Comparison of ENCODE assay signal across 24 cellular contexts in genomic region chr10:29608062-29608461, GRCh38. TPM values are rescaled to one million over a fixed set of nuclear protein-coding genes. Genes with fewer than 3 reads are reported as not detected.
DNase-seq lines count a peak whose midpoint lies in the region; ATAC-seq and TF ChIP-seq lines count a peak whose summit lies in the region.
"Had no signal": no experiment of that assay in that cellular context is flagged by ENCODE, and none has a peak within 500 bp of the region (broad histone marks: within the 10 kb centered on the region; RNA-seq: fewer than 3 reads in every experiment).

No MANE protein-coding gene starts in this region.

- peaks cover 11 to 27% of the 10 kb centered on the region in 2 experiments for H3K4me1 ChIP-seq in neutrophil (ENCODE audit: control insufficient read depth in 1 of 2, insufficient read depth in 1 of 2, low read depth in 1 of 2, low read length in 1 of 2)

- no peaks in the 10 kb centered on the region for H3K27me3 ChIP-seq in neutrophil
- H3K27me3 ChIP-seq: body of pancreas had no signal

- intact Hi-C loops in cardiac septum (cut with DNase I) = no loop called here
- intact Hi-C loops in activated T-helper 1 cell treated with anti-CD3 and anti-CD28 coated beads, Interleukin-12 subunit alpha, Interleukin-12 subunit beta, Interleukin-2, Interleukin-4 antibody, amounts not matched to agents 30 ng/mL and 10 ng/mL and 1 ng/mL, durations not matched to agents 14 hours and 24 hours and 36 hours (cut with micrococcal nuclease) = no loop called here

- H3K36me3 Mint-ChIP-seq in activated T-helper 1 cell treated with anti-CD3 and anti-CD28 coated beads, Interleukin-12 subunit alpha, Interleukin-12 subunit beta, Interleukin-2, Interleukin-4 antibody, amounts not matched to agents 30 ng/mL and 10 ng/mL and 1 ng/mL, durations not matched to agents 14 hours and 24 hours and 36 hours (ENCODE audit: low read depth) = no peaks in the 10 kb centered on the region

- ATAC-seq in HG02642 (IDR thresholded peaks at IDR 0.05; ENCODE audit: poor library complexity, unreplicated experiment) = no peak
- ATAC-seq: activated T-helper 17 cell treated with anti-CD3 and anti-CD28 coated beads, Interleukin-2, amount 50 U/mL, for 72 hours; body of pancreas; naive thymus-derived CD8-positive, alpha-beta T cell had no signal

- no peaks in the 10 kb centered on the region for H3K4me1 Mint-ChIP-seq in activated T-helper 1 cell treated with anti-CD3 and anti-CD28 coated beads, Interleukin-12 subunit alpha, Interleukin-12 subunit beta, Interleukin-2, Interleukin-4 antibody, amounts not matched to agents 30 ng/mL and 10 ng/mL and 1 ng/mL, durations not matched to agents 14 hours and 24 hours and 36 hours (ENCODE audit: low read depth)
- H3K4me1 Mint-ChIP-seq: activated CD4-positive, alpha-beta T cell treated with anti-CD3 and anti-CD28 coated beads, Interleukin-2, amount 10 ng/mL, durations not matched to agents 24 days and 14 days had no signal

- no peaks in the 10 kb centered on the region for H3K9me3 ChIP-seq in neutrophil
- H3K9me3 ChIP-seq: body of pancreas had no signal

- H3K27me3 Mint-ChIP-seq in activated T-helper 1 cell treated with anti-CD3 and anti-CD28 coated beads, Interleukin-12 subunit alpha, Interleukin-12 subunit beta, Interleukin-2, Interleukin-4 antibody, amounts not matched to agents 30 ng/mL and 10 ng/mL and 1 ng/mL, durations not matched to agents 14 hours and 24 hours and 36 hours (ENCODE audit: insufficient read depth) = no peaks in the 10 kb centered on the region
- H3K27me3 Mint-ChIP-seq: activated CD4-positive, alpha-beta T cell treated with anti-CD3 and anti-CD28 coated beads, Interleukin-2, amount 10 ng/mL, durations not matched to agents 24 days and 14 days; activated naive CD8-positive, alpha-beta T cell treated with anti-CD3 and anti-CD28 coated beads for 36 hours; activated T-helper 17 cell treated with anti-CD3 and anti-CD28 coated beads, Interleukin-2, amount 50 U/mL, for 72 hours; naive thymus-derived CD8-positive, alpha-beta T cell had no signal

- H3K36me3 ChIP-seq in neutrophil = peaks cover 16% of the 10 kb centered on the region

- no peak overlapping the region for H3K4me3 Mint-ChIP-seq in activated T-helper 1 cell treated with anti-CD3 and anti-CD28 coated beads, Interleukin-12 subunit alpha, Interleukin-12 subunit beta, Interleukin-2, Interleukin-4 antibody, amounts not matched to agents 30 ng/mL and 10 ng/mL and 1 ng/mL, durations not matched to agents 14 hours and 24 hours and 36 hours
- H3K4me3 Mint-ChIP-seq: activated CD4-positive, alpha-beta T cell treated with anti-CD3 and anti-CD28 coated beads, Interleukin-2, amount 10 ng/mL, durations not matched to agents 24 days and 14 days; activated naive CD8-positive, alpha-beta T cell treated with anti-CD3 and anti-CD28 coated beads for 36 hours; activated T-helper 17 cell treated with anti-CD3 and anti-CD28 coated beads, Interleukin-2, amount 50 U/mL, for 72 hours; naive thymus-derived CD8-positive, alpha-beta T cell had no signal

- H3K27ac ChIP-seq in neutrophil = peak overlapping the region; percentile 60
- H3K27ac ChIP-seq: body of pancreas had no signal

- no peak for TF ChIP-seq CTCF in neutrophil (IDR thresholded peaks at IDR 0.05)

- no peak overlapping the region for H3K4me3 ChIP-seq in neutrophil (ENCODE audit: low read depth in 1 of 2, low read length in 1 of 2)
- H3K4me3 ChIP-seq: body of pancreas, skin epidermis had no signal

- DNase-seq in NCI-H2171 treated with DMSO at 0.1 percent for 48 hours (lab: John Stamatoyannopoulos, UW) = peak; percentile 10
- DNase-seq in NCI-H2171 (lab: John Stamatoyannopoulos, UW) = no peak
- DNase-seq in cardiac septum (ENCODE audit: low spot score) = peak; percentile 81
- DNase-seq in activated T-helper 1 cell treated with anti-CD3 and anti-CD28 coated beads, Interleukin-12 subunit alpha, Interleukin-12 subunit beta, Interleukin-2, Interleukin-4 antibody, amounts not matched to agents 30 ng/mL and 10 ng/mL and 1 ng/mL, durations not matched to agents 14 hours and 24 hours and 36 hours (ENCODE audit: low spot score) = no peak
- no peak for DNase-seq in stimulated activated CD4-positive, alpha-beta T cell treated with anti-CD3 and anti-CD28 coated beads, Interleukin-4, amount 100 ng/mL, for 1 hour
- DNase-seq in HuH-7.5 (ENCODE audit: low spot score) = no peak
- DNase-seq: 8988T; activated CD4-positive, alpha-beta T cell treated with anti-CD3 and anti-CD28 coated beads, Interleukin-2, amount 10 ng/mL, durations not matched to agents 24 days and 14 days; activated naive CD8-positive, alpha-beta T cell treated with anti-CD3 and anti-CD28 coated beads for 36 hours; body of pancreas; kidney; mesenchymal stem cell; MM.1S; naive thymus-derived CD8-positive, alpha-beta T cell; NCI-H1436; NCI-H748 treated with DMSO at 0.1 percent for 48 hours; posterior cingulate gyrus; stimulated activated CD4-positive, alpha-beta T cell treated with anti-CD3 and anti-CD28 coated beads, Interleukin-2, amount 100 ng/mL, for 24 hours; stimulated activated naive CD4-positive, alpha-beta T cell treated with Interleukin-2 at 50 U/mL for 16 hours; trophoblast cell had no signal

- H3K27ac Mint-ChIP-seq in activated T-helper 1 cell treated with anti-CD3 and anti-CD28 coated beads, Interleukin-12 subunit alpha, Interleukin-12 subunit beta, Interleukin-2, Interleukin-4 antibody, amounts not matched to agents 30 ng/mL and 10 ng/mL and 1 ng/mL, durations not matched to agents 14 hours and 24 hours and 36 hours = no peak overlapping the region
- H3K27ac Mint-ChIP-seq: activated CD4-positive, alpha-beta T cell treated with anti-CD3 and anti-CD28 coated beads, Interleukin-2, amount 10 ng/mL, durations not matched to agents 24 days and 14 days; activated naive CD8-positive, alpha-beta T cell treated with anti-CD3 and anti-CD28 coated beads for 36 hours; activated T-helper 17 cell treated with anti-CD3 and anti-CD28 coated beads, Interleukin-2, amount 50 U/mL, for 72 hours had no signal

- H3K9me3 Mint-ChIP-seq in activated T-helper 1 cell treated with anti-CD3 and anti-CD28 coated beads, Interleukin-12 subunit alpha, Interleukin-12 subunit beta, Interleukin-2, Interleukin-4 antibody, amounts not matched to agents 30 ng/mL and 10 ng/mL and 1 ng/mL, durations not matched to agents 14 hours and 24 hours and 36 hours = peaks cover 20% of the 10 kb centered on the region
- H3K9me3 Mint-ChIP-seq: activated T-helper 17 cell treated with anti-CD3 and anti-CD28 coated beads, Interleukin-2, amount 50 U/mL, for 72 hours had no signal

RNA-seq across cellular contexts. Expression of gene SVIL, which starts 26.7 kb away (rescaled TPM):
- 518 TPM for total RNA-seq in cardiac septum
- 7.4 and 8.1 TPM in 2 replicates for total RNA-seq in activated T-helper 1 cell treated with anti-CD3 and anti-CD28 coated beads, Interleukin-12 subunit alpha, Interleukin-12 subunit beta, Interleukin-2, Interleukin-4 antibody, amounts not matched to agents 30 ng/mL and 10 ng/mL and 1 ng/mL, durations not matched to agents 14 hours and 24 hours and 36 hours

Comparison
In these comparisons a context has a peak if more than half of its experiments do, and no peak if none do; other contexts are left out.
1. DNase-seq: peak in NCI-H2171 treated with DMSO at 0.1 percent for 48 hours (single experiment) and cardiac septum (single experiment); none in NCI-H2171 (single experiment), activated T-helper 1 cell treated with anti-CD3 and anti-CD28 coated beads, Interleukin-12 subunit alpha, Interleukin-12 subunit beta, Interleukin-2, Interleukin-4 antibody, amounts not matched to agents 30 ng/mL and 10 ng/mL and 1 ng/mL, durations not matched to agents 14 hours and 24 hours and 36 hours (single experiment), stimulated activated CD4-positive, alpha-beta T cell treated with anti-CD3 and anti-CD28 coated beads, Interleukin-4, amount 100 ng/mL, for 1 hour (single experiment) and HuH-7.5 (single experiment).
2. RNA of gene SVIL, which starts 26.7 kb away (total RNA-seq): 518 TPM in cardiac septum (single experiment); 7.4 to 8.1 TPM in activated T-helper 1 cell treated with anti-CD3 and anti-CD28 coated beads, Interleukin-12 subunit alpha, Interleukin-12 subunit beta, Interleukin-2, Interleukin-4 antibody, amounts not matched to agents 30 ng/mL and 10 ng/mL and 1 ng/mL, durations not matched to agents 14 hours and 24 hours and 36 hours; every median in the first group is over 10 times any median in the second.